ENCODE assay signal across 8 cellular contexts in genomic region chr9:34988218-34989055, GRCh38. TPM values are rescaled to one million over a fixed set of nuclear protein-coding genes. Genes with fewer than 3 reads are reported as not detected.
DNase-seq lines count a peak whose midpoint lies in the region; ATAC-seq, FAIRE-seq and TF ChIP-seq lines count a peak whose summit lies in the region.

No MANE protein-coding gene starts in this region.

- H3K27ac ChIP-seq in 22Rv1 (peak overlapping the region; percentile 72), GM23338 (ENCODE audit: low read depth) (peak overlapping the region; percentile 92), epithelial cell of prostate (peak overlapping the region; percentile 86), transverse colon (peak overlapping the region; percentile 61 to 94 (median 78))

- TF ChIP-seq EP300 in transverse colon (IDR thresholded peaks at IDR 0.05; ENCODE audit: low read depth) = no peak

- H3K4me1 ChIP-seq in GM23338 (ENCODE audit: insufficient read depth) (peaks cover 40% of the 10 kb centered on the region), transverse colon (peaks cover 21 to 38% (median 33%) of the 10 kb centered on the region in 4 donors)

- TF ChIP-seq CTCF in 22Rv1 (IDR thresholded peaks at IDR 0.05) = no peak
- no peak for TF ChIP-seq CTCF in GM23338 (conservative IDR thresholded peaks at IDR 0.05; ENCODE audit: low read depth in 2 of 2)
- no peak for TF ChIP-seq CTCF in natural killer cell (IDR thresholded peaks at IDR 0.05)
- no peak for TF ChIP-seq CTCF in transverse colon (IDR thresholded peaks at IDR 0.05)

- FAIRE-seq in RCC 7860 (lab: Jason Lieb, UNC) = no peak

- no peaks in the 10 kb centered on the region for H3K9me3 ChIP-seq in transverse colon

- peaks cover 15% of the 10 kb centered on the region for H3K27me3 Mint-ChIP-seq in GM23338 (ENCODE audit: insufficient read depth, low read depth, poor library complexity)
- H3K27me3 Mint-ChIP-seq in natural killer cell (ENCODE audit: low read depth in 2 of 2) = peaks cover 0 to 2% of the 10 kb centered on the region in 2 donors

- H3F3A ChIP-seq in GM23338 (replicated peaks; ENCODE audit: low read depth) = no peaks in the 10 kb centered on the region; the same call in 1 of the 2 replicates

- H3K4me2 ChIP-seq in GM23338 = peak overlapping the region; percentile 96

- intact Hi-C loops in natural killer cell (cut with micrococcal nuclease) = loop anchor here (1.0 to 2.0 kb wide), 2 partner anchors 84 to 114 kb away; partner anchors contain the start of genes STOML2 and VCP
- intact Hi-C loops in transverse colon (cut with DNase I; ENCODE audit: low total_unique reads) = loop anchor here (10.0 kb wide), 1 partner anchor 84 kb away; no protein-coding TSS in a partner anchor

- H3K4me1 Mint-ChIP-seq in GM23338 (peaks cover 53% of the 10 kb centered on the region), natural killer cell (peaks cover 27 to 36% of the 10 kb centered on the region in 2 donors)

- in situ Hi-C loops in transverse colon (cut with MboI; ENCODE audit: low pct_ligation_motif_present in 1 of 4, low pct_unique_long_range_greater_than_20kb in 1 of 4, low sequenced_read_pairs in 3 of 4) = loop anchor here in 2 of 4 donors (25.0 kb wide), 2 partner anchors 101 to 699 kb away; partner anchors contain the start of gene TPM2 (in 1 of the 2)

- peaks cover 13% of the 10 kb centered on the region for H3K36me3 Mint-ChIP-seq in GM23338 (ENCODE audit: low read depth)
- H3K36me3 Mint-ChIP-seq in natural killer cell = no peaks in the 10 kb centered on the region

- peak overlapping the region; percentile 94 for H3K27ac Mint-ChIP-seq in GM23338
- H3K27ac Mint-ChIP-seq in natural killer cell = peak overlapping the region; percentile 83 to 84

- TF ChIP-seq POLR2A in transverse colon (IDR thresholded peaks at IDR 0.05) = no peak

- H3K4me3 Mint-ChIP-seq in GM23338 (peak overlapping the region; percentile 88), natural killer cell (peak overlapping the region; percentile 98)

- DNase-seq in GM23338 (ENCODE audit: low spot score) (peak; percentile 73), epithelial cell of prostate (ENCODE audit: low read depth, low spot score) (no peak), natural killer cell (no peak), transverse colon (peak; percentile 37), RCC 7860 (ENCODE audit: low spot score) (no peak)
- DNase-seq in activated CD4-positive, alpha-beta T cell treated with anti-CD3 and anti-CD28 coated beads, Interleukin-2, amount 50 U/mL, for 4 hours = peak; percentile 47 to 58

- 0 out of 2 replicates have a peak, but pooled peaks cover 3% of the 10 kb centered on the region for H3K9me2 ChIP-seq in GM23338 (ENCODE audit: insufficient read depth)

- H3K36me3 ChIP-seq in GM23338 (ENCODE audit: insufficient read depth) = no peaks in the 10 kb centered on the region
- H3K36me3 ChIP-seq in transverse colon = no peaks in the 10 kb centered on the region

- WGBS in transverse colon (ENCODE audit: low coverage in 1 of 2), 2 donors = 4 to 21% methylated on average over 14 to 29 of the region's 29 CpGs

- peaks cover 5% of the 10 kb centered on the region; the same call in 1 of the 2 replicates for H3K79me2 ChIP-seq in GM23338 (replicated peaks; ENCODE audit: insufficient read depth)

- H2AFZ ChIP-seq in GM23338 = peak overlapping the region; percentile 5

- H3K27me3 ChIP-seq in GM23338 (ENCODE audit: insufficient read depth) (no peaks in the 10 kb centered on the region), transverse colon (no peaks in the 10 kb centered on the region)

- H3K9me3 Mint-ChIP-seq in GM23338 (no peaks in the 10 kb centered on the region; the same call in 1 of the 3 replicates), natural killer cell (no peaks in the 10 kb centered on the region)

- peak; percentile 2 for ATAC-seq in GM23338
- ATAC-seq in natural killer cell = no peak
- no peak for ATAC-seq in HG02610 (IDR thresholded peaks at IDR 0.05; ENCODE audit: unreplicated experiment)

- H3K4me3 ChIP-seq in GM23338 (peak overlapping the region; percentile 70), transverse colon (peak overlapping the region; percentile 21 to 92 (median 64))

- no peaks in the 10 kb centered on the region for H4K20me1 ChIP-seq in GM23338 (replicated peaks; ENCODE audit: insufficient read depth)

TF ChIP-seq in GM23338, 12 proteins besides CTCF, POLR2A, EP300 and RAD21 (continues in another document):
- TF ChIP-seq CREB1 (CRISPR knock-in tag; IDR thresholded peaks at IDR 0.05; ENCODE audit: low read depth) (peak; percentile 42; the same call in 1 of the 2 replicates), STAT1 (IDR thresholded peaks at IDR 0.05; ENCODE audit: unreplicated experiment) (no peak), POLR2AphosphoS5 (IDR thresholded peaks at IDR 0.05; ENCODE audit: low read depth) (peak; percentile 35; the same call in 1 of the 2 replicates), ZNF331 (CRISPR knock-in tag; IDR thresholded peaks at IDR 0.05; ENCODE audit: low read depth) (no peak), REST (IDR thresholded peaks at IDR 0.05; ENCODE audit: unreplicated experiment) (no peak)

RNA-seq across cellular contexts. Expression of gene DNAJB5, which starts 1.1 kb away (rescaled TPM):
- total RNA-seq in GM23338 (2014; rRNA removed; shearing (Covaris generic)) = 37.4 and 37.6 TPM in 2 replicates
- polyA plus RNA-seq in GM23338 (2016; fragmentation: Nextera tagmentation; extraction: Ambion mirVana) = 20.3 and 22.6 TPM in 2 replicates
- total RNA-seq in natural killer cell = 1 to 10 TPM; 1.1 to 2.4 (median 1.9) TPM
- 10 to 100 TPM in 2 of 4 donors, 1 to 10 TPM in 2; 4.1 to 22.5 (median 10.2) TPM for total RNA-seq in transverse colon

RNA-seq across cellular contexts. Expression of gene PHF24, which starts 30.4 kb away (rescaled TPM):
- total RNA-seq in GM23338 (2014; rRNA removed; shearing (Covaris generic)) = 0.14 and 0.19 TPM in 2 replicates
- polyA plus RNA-seq in GM23338 (2016; fragmentation: Nextera tagmentation; extraction: Ambion mirVana) = 0.03 and 0.05 TPM in 2 replicates
- total RNA-seq in natural killer cell = not detected
- under 1 TPM in 2 of 4 donors, not detected in 2; 0.16 to 0.27 TPM for total RNA-seq in transverse colon

Comparison
In these comparisons a context has a peak if more than half of its experiments do, and no peak if none do; other contexts are left out.
1. DNase-seq: peak in GM23338 (single experiment), activated CD4-positive, alpha-beta T cell treated with anti-CD3 and anti-CD28 coated beads, Interleukin-2, amount 50 U/mL, for 4 hours (2 of 2) and transverse colon (single experiment); none in epithelial cell of prostate (single experiment), natural killer cell (single experiment) and RCC 7860 (single experiment).
2. Peak in every context shown above with its lines, with median percentiles within 50 percentile points of each other: H3K27ac ChIP-seq.